ENCODE assay signal across 9 cellular contexts in genomic region chr3:15063656-15064286, GRCh38. TPM values are rescaled to one million over a fixed set of nuclear protein-coding genes. Genes with fewer than 3 reads are reported as not detected.
DNase-seq lines count a peak whose midpoint lies in the region; ATAC-seq and TF ChIP-seq lines count a peak whose summit lies in the region.
"Had no signal": no experiment of that assay in that cellular context is flagged by ENCODE, and none has a peak within 500 bp of the region (broad histone marks: within the 10 kb centered on the region; RNA-seq: fewer than 3 reads in every experiment).

No MANE protein-coding gene starts in this region.

- TF ChIP-seq POLR2A in upper lobe of left lung (IDR thresholded peaks at IDR 0.05), result no peak

- H3K27ac ChIP-seq in brain microvascular endothelial cell (no peak overlapping the region), lower lobe of right lung (peak overlapping the region; percentile 85), upper lobe of left lung (peak overlapping the region in 3 of 4 donors; percentile 0 to 92 (median 89))

- in situ Hi-C loops in brain microvascular endothelial cell (cut with HindIII; ENCODE audit: low pct_ligation_motif_present, low sequenced_read_pairs), result no loop called here

- no peaks in the 10 kb centered on the region for H3K9me3 Mint-ChIP-seq in activated T-cell treated with anti-CD3 and anti-CD28 coated beads, Interleukin-2, amount 50 U/mL, for 24 hours

- TF ChIP-seq CTCF in brain microvascular endothelial cell (IDR thresholded peaks at IDR 0.05; ENCODE audit: low read depth, low read length, missing control alignments) (no peak), lower lobe of right lung (IDR thresholded peaks at IDR 0.05) (no peak), upper lobe of left lung (IDR thresholded peaks at IDR 0.05) (no peak)

- no peak for DNase-seq in activated T-cell treated with anti-CD3 and anti-CD28 coated beads, Interleukin-2, amount 50 U/mL, for 24 hours
- no peak for DNase-seq in activated T-cell treated with anti-CD3 and anti-CD28 coated beads, Interleukin-2, amount 50 U/mL, for 1 hour
- no peak for DNase-seq in brain microvascular endothelial cell
- DNase-seq in lower lobe of right lung, result no peak
- DNase-seq in upper lobe of left lung, result no peak
- no peak for DNase-seq in DMS153 treated with DMSO at 0.1 percent for 48 hours (lab: John Stamatoyannopoulos, UW; ENCODE audit: unreplicated experiment)
- DNase-seq in H4 (ENCODE audit: low spot score), result no peak
- DNase-seq in GF-D8 (lab: John Stamatoyannopoulos, UW), result no peak
- DNase-seq: DMS153 had no signal

- peak overlapping the region; percentile 98 for H3K4me3 Mint-ChIP-seq in activated T-cell treated with anti-CD3 and anti-CD28 coated beads, Interleukin-2, amount 50 U/mL, for 24 hours

- peaks cover 16% of the 10 kb centered on the region for H3K4me1 ChIP-seq in lower lobe of right lung
- peaks cover 13 to 28% (median 20%) of the 10 kb centered on the region in 4 donors for H3K4me1 ChIP-seq in upper lobe of left lung

- no peak for ATAC-seq in lower lobe of right lung
- no peak for ATAC-seq in upper lobe of left lung (ENCODE audit: low FRiP score in 2 of 2)

- peak overlapping the region; percentile 99 for H3K27ac Mint-ChIP-seq in activated T-cell treated with anti-CD3 and anti-CD28 coated beads, Interleukin-2, amount 50 U/mL, for 24 hours

- intact Hi-C loops in lower lobe of right lung (cut with DNase I), result no loop called here

- peaks cover 33% of the 10 kb centered on the region for H3K4me1 Mint-ChIP-seq in activated T-cell treated with anti-CD3 and anti-CD28 coated beads, Interleukin-2, amount 50 U/mL, for 24 hours (ENCODE audit: low read depth)

- no peaks in the 10 kb centered on the region for H3K36me3 ChIP-seq in brain microvascular endothelial cell (replicated peaks)
- peaks cover 10% of the 10 kb centered on the region for H3K36me3 ChIP-seq in lower lobe of right lung
- peaks cover under 1 to 5% (median 3%) of the 10 kb centered on the region in 4 donors for H3K36me3 ChIP-seq in upper lobe of left lung

- no peak for TF ChIP-seq EP300 in upper lobe of left lung (IDR thresholded peaks at IDR 0.05)

- peaks cover 44% of the 10 kb centered on the region for H3K36me3 Mint-ChIP-seq in activated T-cell treated with anti-CD3 and anti-CD28 coated beads, Interleukin-2, amount 50 U/mL, for 24 hours (ENCODE audit: low read depth)

- no peaks in the 10 kb centered on the region for H3K9me3 ChIP-seq in lower lobe of right lung
- no peaks in the 10 kb centered on the region for H3K9me3 ChIP-seq in upper lobe of left lung

- no peaks in the 10 kb centered on the region for H3K27me3 Mint-ChIP-seq in activated T-cell treated with anti-CD3 and anti-CD28 coated beads, Interleukin-2, amount 50 U/mL, for 24 hours

- WGBS in upper lobe of left lung, 2 donors, result 88 to 91% methylated on average over 8 to 13 of the region's 13 CpGs

- H3K27me3 ChIP-seq in brain microvascular endothelial cell (replicated peaks) (no peaks in the 10 kb centered on the region), lower lobe of right lung (ENCODE audit: low read depth) (no peaks in the 10 kb centered on the region), upper lobe of left lung (no peaks in the 10 kb centered on the region)

- H3K4me3 ChIP-seq in brain microvascular endothelial cell (ENCODE audit: low read depth, low read length) (peak overlapping the region; percentile 95), lower lobe of right lung (peak overlapping the region; percentile 84), upper lobe of left lung (peak overlapping the region; percentile 70 to 96 (median 80))

RNA-seq across cellular contexts. Expression of gene MRPS25, which starts 1.3 kb away (rescaled TPM):
- 73.5 TPM for total RNA-seq in lower lobe of right lung
- 100 to 1,000 TPM in 2 of 6 donors, 10 to 100 TPM in 4; 39.8 to 149 (median 56.9) TPM for total RNA-seq in upper lobe of left lung
- total RNA-seq in H4 (2014; rRNA removed; shearing (Covaris generic)), result 22.2 and 22.8 TPM in 2 replicates

RNA-seq across cellular contexts. Expression of gene RBSN, which starts 35.2 kb away (rescaled TPM):
- total RNA-seq in lower lobe of right lung (29.7 TPM), upper lobe of left lung (10 to 100 TPM; 24.5 to 72.3 (median 29.0) TPM)
- 7.1 and 12.7 TPM in 2 replicates for total RNA-seq in H4 (2014; rRNA removed; shearing (Covaris generic))
